ENCODE assay signal across 3 cellular contexts in the genomic region with DNA sequence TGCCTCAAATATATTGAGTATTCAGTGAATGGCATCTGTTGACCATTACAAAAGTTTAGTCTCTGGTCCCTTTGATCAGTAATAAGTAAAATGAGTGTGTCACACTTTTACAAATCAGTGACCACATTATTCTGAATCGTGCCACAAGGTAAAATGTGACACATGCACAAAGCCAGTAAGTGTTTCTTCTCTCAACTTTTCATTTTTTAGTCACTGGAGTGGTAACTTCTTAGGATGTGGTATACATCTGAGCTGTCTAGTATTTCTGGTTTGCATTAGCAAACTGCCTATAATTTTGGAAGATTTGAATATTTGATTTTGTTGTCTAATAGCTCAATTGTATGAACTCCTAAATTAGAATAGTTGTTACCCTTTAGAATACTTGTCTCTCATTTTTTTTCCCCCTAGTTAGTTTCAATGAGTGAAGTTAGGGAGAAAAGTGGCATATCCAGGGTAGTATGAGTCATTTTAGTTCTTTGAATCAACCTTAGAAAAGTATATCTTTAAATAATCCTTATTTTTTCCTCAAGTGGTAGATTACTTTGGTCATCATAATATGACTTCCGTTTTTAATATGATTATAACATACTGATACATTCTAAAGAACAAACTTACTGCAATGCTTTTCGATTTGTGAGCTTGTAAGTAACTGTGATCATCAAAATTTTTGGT.
TF ChIP-seq lines count a peak whose summit lies in the region.

No MANE protein-coding gene starts in this region.

TF ChIP-seq in SK-N-SH, 30 proteins besides CTCF, POLR2A, EP300 and RAD21 (continued from another document):
- TF ChIP-seq YY1 (IDR thresholded peaks at IDR 0.05; ENCODE audit: low read depth), result no peak
- TF ChIP-seq, protein P1, sequence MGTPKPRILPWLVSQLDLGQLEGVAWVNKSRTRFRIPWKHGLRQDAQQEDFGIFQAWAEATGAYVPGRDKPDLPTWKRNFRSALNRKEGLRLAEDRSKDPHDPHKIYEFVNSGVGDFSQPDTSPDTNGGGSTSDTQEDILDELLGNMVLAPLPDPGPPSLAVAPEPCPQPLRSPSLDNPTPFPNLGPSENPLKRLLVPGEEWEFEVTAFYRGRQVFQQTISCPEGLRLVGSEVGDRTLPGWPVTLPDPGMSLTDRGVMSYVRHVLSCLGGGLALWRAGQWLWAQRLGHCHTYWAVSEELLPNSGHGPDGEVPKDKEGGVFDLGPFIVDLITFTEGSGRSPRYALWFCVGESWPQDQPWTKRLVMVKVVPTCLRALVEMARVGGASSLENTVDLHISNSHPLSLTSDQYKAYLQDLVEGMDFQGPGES (IDR thresholded peaks at IDR 0.05; ENCODE audit: low read depth, low read length), result no peak
- TF ChIP-seq MXI1 (IDR thresholded peaks at IDR 0.05; ENCODE audit: low read depth, low read length), result no peak
- no peak for TF ChIP-seq PBX3 (IDR thresholded peaks at IDR 0.05)

TF ChIP-seq in SK-N-SH treated with all-trans-retinoic acid at 6 μM for 48 hours, 23 proteins besides CTCF, POLR2A, EP300 and RAD21 (continued from another document):
- no peak for TF ChIP-seq RARB (CRISPR knock-in tag; IDR thresholded peaks at IDR 0.05)
- no peak for TF ChIP-seq TCF4 (CRISPR knock-in tag; IDR thresholded peaks at IDR 0.05; ENCODE audit: borderline replicate concordance)
- no peak for TF ChIP-seq ZFP30 (CRISPR knock-in tag; IDR thresholded peaks at IDR 0.05)
- no peak for TF ChIP-seq ARNTL (CRISPR knock-in tag; IDR thresholded peaks at IDR 0.05; ENCODE audit: borderline replicate concordance, low read depth)
- no peak for TF ChIP-seq OSR1 (CRISPR knock-in tag; IDR thresholded peaks at IDR 0.05)
- no peak for TF ChIP-seq ESRRG (CRISPR knock-in tag; IDR thresholded peaks at IDR 0.05)
- TF ChIP-seq GLIS3 (CRISPR knock-in tag; IDR thresholded peaks at IDR 0.05), result no peak
- TF ChIP-seq, protein P2, sequence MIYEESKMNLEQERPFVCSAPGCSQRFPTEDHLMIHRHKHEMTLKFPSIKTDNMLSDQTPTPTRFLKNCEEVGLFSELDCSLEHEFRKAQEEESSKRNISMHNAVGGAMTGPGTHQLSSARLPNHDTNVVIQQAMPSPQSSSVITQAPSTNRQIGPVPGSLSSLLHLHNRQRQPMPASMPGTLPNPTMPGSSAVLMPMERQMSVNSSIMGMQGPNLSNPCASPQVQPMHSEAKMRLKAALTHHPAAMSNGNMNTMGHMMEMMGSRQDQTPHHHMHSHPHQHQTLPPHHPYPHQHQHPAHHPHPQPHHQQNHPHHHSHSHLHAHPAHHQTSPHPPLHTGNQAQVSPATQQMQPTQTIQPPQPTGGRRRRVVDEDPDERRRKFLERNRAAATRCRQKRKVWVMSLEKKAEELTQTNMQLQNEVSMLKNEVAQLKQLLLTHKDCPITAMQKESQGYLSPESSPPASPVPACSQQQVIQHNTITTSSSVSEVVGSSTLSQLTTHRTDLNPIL (CRISPR knock-in tag; IDR thresholded peaks at IDR 0.05; ENCODE audit: low read depth), result no peak
- no peak for TF ChIP-seq ZFP3 (CRISPR knock-in tag; IDR thresholded peaks at IDR 0.05)
- no peak for TF ChIP-seq ZNF565 (CRISPR knock-in tag; conservative IDR thresholded peaks at IDR 0.05; ENCODE audit: low read depth)
- no peak for TF ChIP-seq PPARA (CRISPR knock-in tag; IDR thresholded peaks at IDR 0.05; ENCODE audit: borderline replicate concordance)
- TF ChIP-seq ZNF70 (CRISPR knock-in tag; IDR thresholded peaks at IDR 0.05), result no peak
- TF ChIP-seq ZNF8 (CRISPR knock-in tag; IDR thresholded peaks at IDR 0.05), result no peak

TF ChIP-seq in HCT116, 20 proteins besides CTCF, POLR2A, EP300 and RAD21:
- no peak for TF ChIP-seq CBX3 (IDR thresholded peaks at IDR 0.05; ENCODE audit: low read depth)
- TF ChIP-seq, protein P3, sequence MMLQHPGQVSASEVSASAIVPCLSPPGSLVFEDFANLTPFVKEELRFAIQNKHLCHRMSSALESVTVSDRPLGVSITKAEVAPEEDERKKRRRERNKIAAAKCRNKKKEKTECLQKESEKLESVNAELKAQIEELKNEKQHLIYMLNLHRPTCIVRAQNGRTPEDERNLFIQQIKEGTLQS (IDR thresholded peaks at IDR 0.05), result no peak
- TF ChIP-seq ELF1 (IDR thresholded peaks at IDR 0.05; ENCODE audit: borderline replicate concordance, low read depth), result no peak
- TF ChIP-seq EGR1 (IDR thresholded peaks at IDR 0.05; ENCODE audit: low read depth), result no peak
- TF ChIP-seq ZFX (IDR thresholded peaks at IDR 0.05), result no peak
- TF ChIP-seq ZNF274 (IDR thresholded peaks at IDR 0.05; ENCODE audit: low read depth, low read length), result no peak
- TF ChIP-seq, protein P4, sequence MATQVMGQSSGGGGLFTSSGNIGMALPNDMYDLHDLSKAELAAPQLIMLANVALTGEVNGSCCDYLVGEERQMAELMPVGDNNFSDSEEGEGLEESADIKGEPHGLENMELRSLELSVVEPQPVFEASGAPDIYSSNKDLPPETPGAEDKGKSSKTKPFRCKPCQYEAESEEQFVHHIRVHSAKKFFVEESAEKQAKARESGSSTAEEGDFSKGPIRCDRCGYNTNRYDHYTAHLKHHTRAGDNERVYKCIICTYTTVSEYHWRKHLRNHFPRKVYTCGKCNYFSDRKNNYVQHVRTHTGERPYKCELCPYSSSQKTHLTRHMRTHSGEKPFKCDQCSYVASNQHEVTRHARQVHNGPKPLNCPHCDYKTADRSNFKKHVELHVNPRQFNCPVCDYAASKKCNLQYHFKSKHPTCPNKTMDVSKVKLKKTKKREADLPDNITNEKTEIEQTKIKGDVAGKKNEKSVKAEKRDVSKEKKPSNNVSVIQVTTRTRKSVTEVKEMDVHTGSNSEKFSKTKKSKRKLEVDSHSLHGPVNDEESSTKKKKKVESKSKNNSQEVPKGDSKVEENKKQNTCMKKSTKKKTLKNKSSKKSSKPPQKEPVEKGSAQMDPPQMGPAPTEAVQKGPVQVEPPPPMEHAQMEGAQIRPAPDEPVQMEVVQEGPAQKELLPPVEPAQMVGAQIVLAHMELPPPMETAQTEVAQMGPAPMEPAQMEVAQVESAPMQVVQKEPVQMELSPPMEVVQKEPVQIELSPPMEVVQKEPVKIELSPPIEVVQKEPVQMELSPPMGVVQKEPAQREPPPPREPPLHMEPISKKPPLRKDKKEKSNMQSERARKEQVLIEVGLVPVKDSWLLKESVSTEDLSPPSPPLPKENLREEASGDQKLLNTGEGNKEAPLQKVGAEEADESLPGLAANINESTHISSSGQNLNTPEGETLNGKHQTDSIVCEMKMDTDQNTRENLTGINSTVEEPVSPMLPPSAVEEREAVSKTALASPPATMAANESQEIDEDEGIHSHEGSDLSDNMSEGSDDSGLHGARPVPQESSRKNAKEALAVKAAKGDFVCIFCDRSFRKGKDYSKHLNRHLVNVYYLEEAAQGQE (IDR thresholded peaks at IDR 0.05; ENCODE audit: low read depth), result no peak
- TF ChIP-seq CEBPB (IDR thresholded peaks at IDR 0.05; ENCODE audit: low read depth), result no peak
- TF ChIP-seq, protein P5, sequence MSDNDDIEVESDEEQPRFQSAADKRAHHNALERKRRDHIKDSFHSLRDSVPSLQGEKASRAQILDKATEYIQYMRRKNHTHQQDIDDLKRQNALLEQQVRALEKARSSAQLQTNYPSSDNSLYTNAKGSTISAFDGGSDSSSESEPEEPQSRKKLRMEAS (IDR thresholded peaks at IDR 0.05), result no peak
- TF ChIP-seq TCF7L2 (IDR thresholded peaks at IDR 0.05; ENCODE audit: borderline replicate concordance, extremely low read depth, insufficient read depth, insufficient read length), result no peak
- no peak for TF ChIP-seq SP1 (IDR thresholded peaks at IDR 0.05; ENCODE audit: low read depth)
- no peak for TF ChIP-seq POLR2AphosphoS5 (IDR thresholded peaks at IDR 0.05; ENCODE audit: low read depth, low read length)
- TF ChIP-seq YY1 (IDR thresholded peaks at IDR 0.05; ENCODE audit: extremely low read depth, insufficient replicate concordance, low read depth, low read length), result no peak
- TF ChIP-seq, protein P6, sequence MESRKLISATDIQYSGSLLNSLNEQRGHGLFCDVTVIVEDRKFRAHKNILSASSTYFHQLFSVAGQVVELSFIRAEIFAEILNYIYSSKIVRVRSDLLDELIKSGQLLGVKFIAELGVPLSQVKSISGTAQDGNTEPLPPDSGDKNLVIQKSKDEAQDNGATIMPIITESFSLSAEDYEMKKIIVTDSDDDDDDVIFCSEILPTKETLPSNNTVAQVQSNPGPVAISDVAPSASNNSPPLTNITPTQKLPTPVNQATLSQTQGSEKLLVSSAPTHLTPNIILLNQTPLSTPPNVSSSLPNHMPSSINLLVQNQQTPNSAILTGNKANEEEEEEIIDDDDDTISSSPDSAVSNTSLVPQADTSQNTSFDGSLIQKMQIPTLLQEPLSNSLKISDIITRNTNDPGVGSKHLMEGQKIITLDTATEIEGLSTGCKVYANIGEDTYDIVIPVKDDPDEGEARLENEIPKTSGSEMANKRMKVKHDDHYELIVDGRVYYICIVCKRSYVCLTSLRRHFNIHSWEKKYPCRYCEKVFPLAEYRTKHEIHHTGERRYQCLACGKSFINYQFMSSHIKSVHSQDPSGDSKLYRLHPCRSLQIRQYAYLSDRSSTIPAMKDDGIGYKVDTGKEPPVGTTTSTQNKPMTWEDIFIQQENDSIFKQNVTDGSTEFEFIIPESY (IDR thresholded peaks at IDR 0.05; ENCODE audit: extremely low read depth, insufficient replicate concordance, low read length), result no peak
- no peak for TF ChIP-seq EZH2 (IDR thresholded peaks at IDR 0.05)
- TF ChIP-seq SIN3A (IDR thresholded peaks at IDR 0.05; ENCODE audit: low read depth), result no peak
- no peak for TF ChIP-seq FOSL1 (IDR thresholded peaks at IDR 0.05; ENCODE audit: low read depth)
- TF ChIP-seq EZH2phosphoT487 (IDR thresholded peaks at IDR 0.05; ENCODE audit: borderline replicate concordance), result no peak
